8 cellular contexts compared by ENCODE assay signal in the genomic region with DNA sequence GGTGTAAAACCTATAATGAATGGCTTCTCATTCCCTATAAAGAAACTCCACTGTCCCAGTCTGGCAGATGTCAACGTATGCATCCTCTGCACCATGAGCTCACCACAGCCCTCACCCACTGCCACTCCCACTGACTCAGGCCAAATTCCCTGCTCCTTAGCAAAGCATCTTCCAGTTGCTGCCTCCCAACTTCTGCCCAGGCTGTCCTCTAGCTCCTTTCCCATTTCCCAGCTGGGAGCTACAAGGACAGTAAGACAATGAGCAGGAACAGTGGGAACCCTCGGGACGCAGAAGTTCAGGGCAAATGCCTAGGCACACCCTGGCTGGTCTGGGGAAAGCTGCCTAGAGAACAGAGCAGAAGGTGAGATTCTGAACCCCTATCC. TPM values are rescaled to one million over a fixed set of nuclear protein-coding genes. Genes with fewer than 3 reads are reported as not detected.
DNase-seq lines count a peak whose midpoint lies in the region; ATAC-seq, FAIRE-seq and TF ChIP-seq lines count a peak whose summit lies in the region.

No MANE protein-coding gene starts in this region.

- H2AK5ac ChIP-seq in H1 (ENCODE audit: low read depth, low read length), result no peak overlapping the region

- BruUV-seq in PC-3 (replicated peaks; lab: Mats Ljungman, UMichigan), result TSS peak; percentile 85

- TF ChIP-seq POLR2A in H1 (IDR thresholded peaks at IDR 0.05; ENCODE audit: control extremely low read depth in 1 of 2, low read depth in 2 of 2, low read length in 2 of 2), result no peak

- no peak overlapping the region for H3K23ac ChIP-seq in H1 (ENCODE audit: insufficient read length)

- H3K14ac ChIP-seq in H1 (ENCODE audit: insufficient read length), result no peak overlapping the region

- no peak for FAIRE-seq in H1 (lab: Jason Lieb, UNC)

- H3K27ac ChIP-seq in PC-3 (ENCODE audit: low read length) (peak overlapping the region; percentile 24), H1 (ENCODE audit: low read depth, low read length) (no peak overlapping the region), muscle layer of duodenum (ENCODE audit: low read length) (peak overlapping the region; percentile 62)

- H2BK12ac ChIP-seq in H1 (ENCODE audit: low read depth, low read length), result no peak overlapping the region

- H2BK20ac ChIP-seq in H1 (ENCODE audit: low read length), result no peak overlapping the region

- 0 out of 2 replicates have a peak overlapping the region, but pooled peaks have one; percentile 8 for H2BK15ac ChIP-seq in H1 (ENCODE audit: low read length)

- no peak overlapping the region for H3K4ac ChIP-seq in H1 (replicated peaks; ENCODE audit: insufficient read length, low read depth, low read length)

- H4K20me1 ChIP-seq in PC-3 (ENCODE audit: low read length) (no peaks in the 10 kb centered on the region), H1 (replicated peaks in 1 of 2; ENCODE audit: control insufficient read depth in 1 of 2, insufficient read depth in 2 of 2, low read length in 2 of 2) (peaks cover 4% of the 10 kb centered on the region in 2 experiments)

- peak overlapping the region; percentile 90 for H3K9ac ChIP-seq in PC-3 (ENCODE audit: low read length)
- H3K9ac ChIP-seq in H1 (replicated peaks in 1 of 4; ENCODE audit: extremely low read depth in 1 of 4, low read depth in 3 of 4, low read length in 3 of 4), result peak overlapping the region in 3 of 4 experiments; percentile 53 to 88 (median 60); a peak in 6 of 7 replicates

- POLR2A ChIA-PET in PC-3 (lab: Charles Lee; ENCODE audit: unreplicated experiment), result no interaction called here
- POLR2A ChIA-PET in H1 (lab: Charles Lee; ENCODE audit: partially characterized antibody), result interaction anchor here (1.1 to 2.7 kb wide), 12 partner anchors 8 to 173 kb away, joined by 3 to 15 read pairs (median 6); a partner anchor contains a TSS

- peaks cover 11% of the 10 kb centered on the region for H3K4me1 ChIP-seq in PC-3 (ENCODE audit: insufficient read depth, low read length)
- H3K4me1 ChIP-seq in H1 (replicated peaks in 1 of 4; ENCODE audit: control insufficient read depth in 3 of 4, insufficient read depth in 4 of 4, low read length in 3 of 4), result no peaks in the 10 kb centered on the region; a peak in 1 of 7 replicates
- H3K4me1 ChIP-seq in muscle layer of duodenum (ENCODE audit: control insufficient read depth in 1 of 2, insufficient read depth in 2 of 2, low read length in 2 of 2), result peaks cover 4 to 10% of the 10 kb centered on the region in 2 donors

- no peaks in the 10 kb centered on the region for H3K9me2 ChIP-seq in PC-3 (replicated peaks; ENCODE audit: low read length)

- no peak for TF ChIP-seq EP300 in H1 (IDR thresholded peaks at IDR 0.05; ENCODE audit: borderline replicate concordance in 1 of 2, low read depth in 2 of 2, low read length in 2 of 2)

- no peak overlapping the region for H2BK5ac ChIP-seq in H1 (ENCODE audit: low read depth, low read length)

- H3K4me3 ChIP-seq in PC-3 (ENCODE audit: low read length) (peak overlapping the region; percentile 78), H1 (ENCODE audit: extremely low read depth in 1 of 4, insufficient read depth in 2 of 4, low read depth in 3 of 4, low read length in 4 of 4) (peak overlapping the region; percentile 62 to 78 (median 74)), muscle layer of duodenum (ENCODE audit: low read depth in 1 of 2, low read length in 2 of 2) (peak overlapping the region; percentile 78 to 81)

- no peaks in the 10 kb centered on the region for H3F3A ChIP-seq in PC-3 (ENCODE audit: low read length, unreplicated experiment)

- DNase-seq in ELF-1 (ENCODE audit: low read depth, low spot score) (peak; percentile 27), PC-3 (peak; percentile 68), H1 (ENCODE audit: low read depth in 1 of 2, low spot score in 2 of 2) (no peak), COLO668 (lab: John Stamatoyannopoulos, UW; ENCODE audit: unreplicated experiment) (no peak), ecto neural progenitor cell (ENCODE audit: low spot score) (no peak)
- DNase-seq in stimulated activated CD4-positive, alpha-beta T cell treated with anti-CD3 and anti-CD28 coated beads, Interleukin-4, amount 100 ng/mL, for 1 hour, result no peak

- 40% methylated on average over 3 of the region's 3 CpGs; no CpG with 5 or more reads in 1 of the 2 experiments for whole genome bisulfite sequencing in H1 (ENCODE audit: extremely low coverage in 1 of 2, insufficient coverage in 1 of 2, insufficient read length in 1 of 2, insufficient replicate concordance in 2 of 2, low coverage in 1 of 2, low lambda C conversion rate in 2 of 2, missing lambda C conversion rate in 1 of 2), 2 experiments

- ATAC-seq in PC-3 (peak; percentile 81), GM19351 (IDR thresholded peaks at IDR 0.05; ENCODE audit: unreplicated experiment) (no peak)

- H2AFZ ChIP-seq in PC-3 (ENCODE audit: low read length), result peak overlapping the region; percentile 99
- H2AFZ ChIP-seq in H1 (ENCODE audit: low read length), result no peak overlapping the region

- H3K79me1 ChIP-seq in H1 (ENCODE audit: low read depth, low read length), result no peaks in the 10 kb centered on the region; the same call in 1 of the 2 replicates

- intact Hi-C loops in PC-3 (cut with micrococcal nuclease), result no loop called here

- TF ChIP-seq CTCF in PC-3 (conservative IDR thresholded peaks at IDR 0.05; ENCODE audit: low read depth, low read length), result no peak
- TF ChIP-seq CTCF in H1 (IDR thresholded peaks at IDR 0.05; ENCODE audit: control extremely low read depth in 1 of 3, insufficient read depth in 1 of 3, low read depth in 1 of 3, low read length in 3 of 3), result no peak

- no peak overlapping the region for H2BK120ac ChIP-seq in H1 (replicated peaks; ENCODE audit: low read depth, low read length)

- H3K79me2 ChIP-seq in PC-3 (ENCODE audit: low read length), result peaks cover 17% of the 10 kb centered on the region
- peaks cover 0 to 5% of the 10 kb centered on the region in 2 experiments; a peak in 1 of 4 replicates for H3K79me2 ChIP-seq in H1 (ENCODE audit: control insufficient read depth in 1 of 2, insufficient read depth in 2 of 2, low read length in 2 of 2)

- H3K56ac ChIP-seq in H1 (replicated peaks; ENCODE audit: insufficient read length, low read depth, low read length), result no peak overlapping the region

- CTCF ChIA-PET in PC-3 (lab: Charles Lee) (interaction anchor here (0.5 to 1.5 kb wide), 4 partner anchors 17 to 102 kb away, joined by 3 to 9 read pairs (median 4); no protein-coding TSS in a partner anchor), H1 (lab: Charles Lee; ENCODE audit: partially characterized antibody) (interaction anchor here (0.6 to 11.6 kb wide), 14 partner anchors 8 to 359 kb away, joined by 3 to 100 read pairs (median 4); a partner anchor contains a TSS)

- H4K8ac ChIP-seq in H1 (ENCODE audit: extremely low read depth, insufficient read depth, low read length), result peak overlapping the region; percentile 72; the same call in 1 of the 2 replicates

- peak overlapping the region; percentile 98 for H3K4me2 ChIP-seq in PC-3 (ENCODE audit: low read length)
- peak overlapping the region; percentile 74 to 82 for H3K4me2 ChIP-seq in H1 (ENCODE audit: insufficient read depth in 1 of 2, low read depth in 2 of 2, low read length in 2 of 2)

- no peak overlapping the region for H4K5ac ChIP-seq in H1 (ENCODE audit: insufficient read length, low read depth, low read length)

- no peak overlapping the region for H3K18ac ChIP-seq in H1 (ENCODE audit: extremely low read depth, low read length)

- H4K91ac ChIP-seq in H1 (replicated peaks; ENCODE audit: insufficient read length, low read length), result no peak overlapping the region

- H3K36me3 ChIP-seq in PC-3 (ENCODE audit: low read depth, low read length), result no peaks in the 10 kb centered on the region
- peaks cover 6 to 17% (median 9%) of the 10 kb centered on the region in 4 experiments for H3K36me3 ChIP-seq in H1 (ENCODE audit: control insufficient read depth in 2 of 4, insufficient read depth in 4 of 4, low read length in 3 of 4)
- H3K36me3 ChIP-seq in muscle layer of duodenum (ENCODE audit: control insufficient read depth in 1 of 2, insufficient read depth in 2 of 2, low read length in 2 of 2), result peaks cover 34 to 44% of the 10 kb centered on the region in 2 donors

- H3K23me2 ChIP-seq in H1 (ENCODE audit: low read depth, low read length), result peaks cover 5% of the 10 kb centered on the region

- no peaks in the 10 kb centered on the region for H3K27me3 ChIP-seq in PC-3 (ENCODE audit: low read length)
- H3K27me3 ChIP-seq in H1 (replicated peaks in 1 of 4; ENCODE audit: control insufficient read depth in 3 of 4, extremely low read depth in 1 of 4, insufficient read depth in 3 of 4, low read length in 3 of 4), result no peaks in the 10 kb centered on the region
- H3K27me3 ChIP-seq in muscle layer of duodenum (ENCODE audit: low read depth, low read length), result no peaks in the 10 kb centered on the region

- H3K9me3 ChIP-seq in PC-3 (ENCODE audit: low read length) (no peaks in the 10 kb centered on the region), H1 (ENCODE audit: insufficient read depth in 2 of 2, low read depth in 1 of 2, low read length in 1 of 2) (no peaks in the 10 kb centered on the region), muscle layer of duodenum (ENCODE audit: control insufficient read depth in 1 of 2, low read length in 2 of 2) (no peaks in the 10 kb centered on the region)

- no peak for TF ChIP-seq RAD21 in H1 (IDR thresholded peaks at IDR 0.05 in 1 of 2, conservative IDR thresholded peaks at IDR 0.05 in 1 of 2; ENCODE audit: low read depth in 2 of 2, low read length in 2 of 2)

RNA-seq across cellular contexts. Expression of a gene that starts 9.1 kb away (rescaled TPM):
- 39.1 and 39.8 TPM in 2 replicates for total RNA-seq in PC-3 (2014; rRNA removed)
- 54.8 and 56.4 TPM in 2 replicates for total RNA-seq in H1 (2021; fragmentation: NEBNext Ultra II Directional; extraction: Animal tissue kit (Norgen Biotek cat#: 25700))
- 50.8 and 61.7 TPM in 2 replicates for polyA plus RNA-seq in H1 (2011; rRNA removed)
- 65.6 TPM for polyA plus RNA-seq in H1 (2011; cell fraction: cytosol; rRNA removed)
- polyA plus RNA-seq in H1 (2011; cell fraction: nucleus; rRNA removed), result 43.6 TPM
- 39.6 to 44.1 TPM (median 43.1 TPM) in 4 replicates for polyA plus RNA-seq in H1 (2012, experiment 1 of 2)
- polyA plus RNA-seq in H1 (2012, experiment 2 of 2), result 43.8 TPM
- 28.0 TPM for polyA plus RNA-seq in H1 (2013, experiment 1 of 2)
- polyA plus RNA-seq in H1 (2013, experiment 2 of 2), result 28.8 TPM
- polyA minus RNA-seq in H1 (2011; rRNA and poly(A)+ RNA removed), result 28.1 and 32.3 TPM in 2 replicates
- 32.9 TPM for polyA minus RNA-seq in H1 (2011; cell fraction: cytosol; rRNA and poly(A)+ RNA removed)
- polyA minus RNA-seq in H1 (2011; cell fraction: nucleus; rRNA and poly(A)+ RNA removed), result 19.9 TPM

RNA-seq across cellular contexts. Expression of a gene that starts 13.7 kb away (rescaled TPM):
- 98.5 and 167 TPM in 2 replicates for total RNA-seq in PC-3 (2014; rRNA removed)
- 219 and 229 TPM in 2 replicates for total RNA-seq in H1 (2021; fragmentation: NEBNext Ultra II Directional; extraction: Animal tissue kit (Norgen Biotek cat#: 25700))
- polyA plus RNA-seq in H1 (2011; rRNA removed), result 377 and 382 TPM in 2 replicates
- polyA plus RNA-seq in H1 (2011; cell fraction: cytosol; rRNA removed), result 322 TPM
- 256 TPM for polyA plus RNA-seq in H1 (2011; cell fraction: nucleus; rRNA removed)
- 285 to 353 TPM (median 329 TPM) in 4 replicates for polyA plus RNA-seq in H1 (2012, experiment 1 of 2)
- 190 TPM for polyA plus RNA-seq in H1 (2012, experiment 2 of 2)
- polyA plus RNA-seq in H1 (2013, experiment 1 of 2), result 335 TPM
- polyA plus RNA-seq in H1 (2013, experiment 2 of 2), result 317 TPM
- 306 and 380 TPM in 2 replicates for polyA minus RNA-seq in H1 (2011; rRNA and poly(A)+ RNA removed)
- 201 TPM for polyA minus RNA-seq in H1 (2011; cell fraction: cytosol; rRNA and poly(A)+ RNA removed)
- polyA minus RNA-seq in H1 (2011; cell fraction: nucleus; rRNA and poly(A)+ RNA removed), result 150 TPM

RNA-seq across cellular contexts. Expression of a gene that starts 14.5 kb away (rescaled TPM):
- 31.8 and 35.1 TPM in 2 replicates for total RNA-seq in PC-3 (2014; rRNA removed)
- 42.2 and 42.4 TPM in 2 replicates for total RNA-seq in H1 (2021; fragmentation: NEBNext Ultra II Directional; extraction: Animal tissue kit (Norgen Biotek cat#: 25700))
- polyA plus RNA-seq in H1 (2011; rRNA removed), result 53.4 and 82.7 TPM in 2 replicates
- polyA plus RNA-seq in H1 (2011; cell fraction: cytosol; rRNA removed), result 82.3 TPM
- 415 TPM for polyA plus RNA-seq in H1 (2011; cell fraction: nucleus; rRNA removed)
- 38.1 to 58.6 TPM (median 58.5 TPM) in 4 replicates for polyA plus RNA-seq in H1 (2012, experiment 1 of 2)
- polyA plus RNA-seq in H1 (2012, experiment 2 of 2), result 39.5 TPM
- 41.5 TPM for polyA plus RNA-seq in H1 (2013, experiment 1 of 2)
- 34.8 TPM for polyA plus RNA-seq in H1 (2013, experiment 2 of 2)
- polyA minus RNA-seq in H1 (2011; rRNA and poly(A)+ RNA removed), result 22.9 and 26.2 TPM in 2 replicates
- polyA minus RNA-seq in H1 (2011; cell fraction: cytosol; rRNA and poly(A)+ RNA removed), result 18.9 TPM
- polyA minus RNA-seq in H1 (2011; cell fraction: nucleus; rRNA and poly(A)+ RNA removed), result 50.5 TPM

RNA-seq across cellular contexts. Expression of a gene that starts 26.3 kb away (rescaled TPM):
- 0.44 and 0.86 TPM in 2 replicates for total RNA-seq in PC-3 (2014; rRNA removed)
- 0.37 and 1.3 TPM in 2 replicates for total RNA-seq in H1 (2021; fragmentation: NEBNext Ultra II Directional; extraction: Animal tissue kit (Norgen Biotek cat#: 25700))
- polyA plus RNA-seq in H1 (2011; rRNA removed), result 0.39 and 0.94 TPM in 2 replicates
- polyA plus RNA-seq in H1 (2011; cell fraction: cytosol; rRNA removed), result 1.2 TPM
- polyA plus RNA-seq in H1 (2011; cell fraction: nucleus; rRNA removed), result 5.5 TPM
- 1.2 to 1.6 TPM (median 1.3 TPM) in 4 replicates for polyA plus RNA-seq in H1 (2012, experiment 1 of 2)
- 0.37 TPM for polyA plus RNA-seq in H1 (2012, experiment 2 of 2)
- polyA plus RNA-seq in H1 (2013, experiment 1 of 2), result 0.97 TPM
- 0.74 TPM for polyA plus RNA-seq in H1 (2013, experiment 2 of 2)
- 0.41 TPM in 2 replicates for polyA minus RNA-seq in H1 (2011; rRNA and poly(A)+ RNA removed)
- not detected for polyA minus RNA-seq in H1 (2011; cell fraction: cytosol; rRNA and poly(A)+ RNA removed)
- 1.2 TPM for polyA minus RNA-seq in H1 (2011; cell fraction: nucleus; rRNA and poly(A)+ RNA removed)

RNA-seq across cellular contexts. Expression of a gene that starts 26.7 kb away (rescaled TPM):
- total RNA-seq in PC-3 (2014; rRNA removed), result 5.5 and 7.7 TPM in 2 replicates
- total RNA-seq in H1 (2021; fragmentation: NEBNext Ultra II Directional; extraction: Animal tissue kit (Norgen Biotek cat#: 25700)), result 13.8 and 16.8 TPM in 2 replicates
- 14.2 and 16.3 TPM in 2 replicates for polyA plus RNA-seq in H1 (2011; rRNA removed)
- polyA plus RNA-seq in H1 (2011; cell fraction: cytosol; rRNA removed), result 9.9 TPM
- 20.6 TPM for polyA plus RNA-seq in H1 (2011; cell fraction: nucleus; rRNA removed)
- 10.6 to 12.7 TPM (median 11.3 TPM) in 4 replicates for polyA plus RNA-seq in H1 (2012, experiment 1 of 2)
- polyA plus RNA-seq in H1 (2012, experiment 2 of 2), result 7.9 TPM
- polyA plus RNA-seq in H1 (2013, experiment 1 of 2), result 7.7 TPM
- 7.7 TPM for polyA plus RNA-seq in H1 (2013, experiment 2 of 2)
- 26.2 and 32.5 TPM in 2 replicates for polyA minus RNA-seq in H1 (2011; rRNA and poly(A)+ RNA removed)
- 7.8 TPM for polyA minus RNA-seq in H1 (2011; cell fraction: cytosol; rRNA and poly(A)+ RNA removed)
- 10.3 TPM for polyA minus RNA-seq in H1 (2011; cell fraction: nucleus; rRNA and poly(A)+ RNA removed)

Comparison
In these comparisons a context has a peak if more than half of its experiments do, and no peak if none do; other contexts are left out.
1. DNase-seq: peak in ELF-1 (single experiment) and PC-3 (single experiment); none in H1 (0 of 2), COLO668 (single experiment), ecto neural progenitor cell (single experiment) and stimulated activated CD4-positive, alpha-beta T cell treated with anti-CD3 and anti-CD28 coated beads, Interleukin-4, amount 100 ng/mL, for 1 hour (single experiment).
2. Peak in every context shown above with its lines, with median percentiles within 50 percentile points of each other: H3K4me3 ChIP-seq.